1 cellular context compared by ENCODE assay signal in genomic region chr4:53089940-53090729, GRCh38.
TF ChIP-seq lines count a peak whose summit lies in the region.

No MANE protein-coding gene starts in this region.

TF ChIP-seq in GM23338, 12 proteins besides CTCF, POLR2A, EP300 and RAD21 (continued from another document):
- TF ChIP-seq ZNF462 (CRISPR knock-in tag; IDR thresholded peaks at IDR 0.05), result no peak
